Comparison of ENCODE assay signal across 1 cellular context in the genomic region with DNA sequence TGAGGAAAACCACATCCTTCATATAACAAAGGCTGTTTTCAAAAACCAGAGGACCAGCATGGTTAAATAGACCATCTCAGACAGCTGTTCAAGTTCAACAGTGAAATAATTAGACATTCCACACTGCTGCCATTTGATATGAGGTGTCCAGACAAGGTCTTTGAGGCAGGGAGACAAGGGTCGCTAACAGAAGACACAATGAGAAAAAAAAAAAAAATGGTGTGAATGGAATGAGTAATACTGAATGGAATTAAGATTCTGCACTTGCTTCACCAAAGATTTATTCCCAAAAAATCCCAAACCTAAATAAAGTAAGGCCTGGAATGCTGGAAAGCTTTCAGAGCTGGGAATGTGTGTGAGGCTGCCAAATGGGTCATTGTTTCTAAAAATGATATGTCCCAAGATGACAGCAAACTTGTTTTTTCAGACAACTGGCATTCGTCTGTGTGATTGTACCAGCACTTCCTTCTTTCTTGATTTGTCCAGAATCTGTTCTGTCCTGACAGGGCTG.
A peak's percentile ranks its signal among the peaks of the same experiment; 100 is the strongest.
TF ChIP-seq lines count a peak whose summit lies in the region.

No MANE protein-coding gene starts in this region.

TF ChIP-seq in SK-N-SH, 30 proteins besides CTCF, POLR2A, EP300 and RAD21 (continued from another document):
- TF ChIP-seq, protein P1, sequence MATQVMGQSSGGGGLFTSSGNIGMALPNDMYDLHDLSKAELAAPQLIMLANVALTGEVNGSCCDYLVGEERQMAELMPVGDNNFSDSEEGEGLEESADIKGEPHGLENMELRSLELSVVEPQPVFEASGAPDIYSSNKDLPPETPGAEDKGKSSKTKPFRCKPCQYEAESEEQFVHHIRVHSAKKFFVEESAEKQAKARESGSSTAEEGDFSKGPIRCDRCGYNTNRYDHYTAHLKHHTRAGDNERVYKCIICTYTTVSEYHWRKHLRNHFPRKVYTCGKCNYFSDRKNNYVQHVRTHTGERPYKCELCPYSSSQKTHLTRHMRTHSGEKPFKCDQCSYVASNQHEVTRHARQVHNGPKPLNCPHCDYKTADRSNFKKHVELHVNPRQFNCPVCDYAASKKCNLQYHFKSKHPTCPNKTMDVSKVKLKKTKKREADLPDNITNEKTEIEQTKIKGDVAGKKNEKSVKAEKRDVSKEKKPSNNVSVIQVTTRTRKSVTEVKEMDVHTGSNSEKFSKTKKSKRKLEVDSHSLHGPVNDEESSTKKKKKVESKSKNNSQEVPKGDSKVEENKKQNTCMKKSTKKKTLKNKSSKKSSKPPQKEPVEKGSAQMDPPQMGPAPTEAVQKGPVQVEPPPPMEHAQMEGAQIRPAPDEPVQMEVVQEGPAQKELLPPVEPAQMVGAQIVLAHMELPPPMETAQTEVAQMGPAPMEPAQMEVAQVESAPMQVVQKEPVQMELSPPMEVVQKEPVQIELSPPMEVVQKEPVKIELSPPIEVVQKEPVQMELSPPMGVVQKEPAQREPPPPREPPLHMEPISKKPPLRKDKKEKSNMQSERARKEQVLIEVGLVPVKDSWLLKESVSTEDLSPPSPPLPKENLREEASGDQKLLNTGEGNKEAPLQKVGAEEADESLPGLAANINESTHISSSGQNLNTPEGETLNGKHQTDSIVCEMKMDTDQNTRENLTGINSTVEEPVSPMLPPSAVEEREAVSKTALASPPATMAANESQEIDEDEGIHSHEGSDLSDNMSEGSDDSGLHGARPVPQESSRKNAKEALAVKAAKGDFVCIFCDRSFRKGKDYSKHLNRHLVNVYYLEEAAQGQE (IDR thresholded peaks at IDR 0.05; ENCODE audit: low read depth, low read length) = 0 out of 2 replicates have a peak, but pooled peaks have one; percentile 36
- TF ChIP-seq FOXJ3 (CRISPR knock-in tag; IDR thresholded peaks at IDR 0.05) (no peak), EZH2phosphoT487 (IDR thresholded peaks at IDR 0.05; ENCODE audit: borderline replicate concordance, low read depth) (no peak), YY1 (IDR thresholded peaks at IDR 0.05; ENCODE audit: low read depth) (no peak), SIN3A (IDR thresholded peaks at IDR 0.05; ENCODE audit: borderline replicate concordance, low read depth, low read length) (no peak), POLR2AphosphoS5 (IDR thresholded peaks at IDR 0.05; ENCODE audit: low read depth, low read length) (peak; percentile 25; the same call in 1 of the 2 replicates), NFIC (IDR thresholded peaks at IDR 0.05; ENCODE audit: borderline replicate concordance) (peak; percentile 48), CHD2 (IDR thresholded peaks at IDR 0.05; ENCODE audit: low read length, partially characterized antibody) (no peak), RXRA (IDR thresholded peaks at IDR 0.05; ENCODE audit: borderline replicate concordance, low read depth) (peak; percentile 44; the same call in 1 of the 2 replicates), MEF2A (IDR thresholded peaks at IDR 0.05; ENCODE audit: borderline replicate concordance, low read depth) (peak; percentile 61), TEAD4 (IDR thresholded peaks at IDR 0.05; ENCODE audit: borderline replicate concordance, insufficient read depth) (no peak), JUND (IDR thresholded peaks at IDR 0.05) (no peak), FOSL2 (IDR thresholded peaks at IDR 0.05; ENCODE audit: borderline replicate concordance, low read depth) (no peak; the same call in 1 of the 2 replicates)
- TF ChIP-seq, protein P2, sequence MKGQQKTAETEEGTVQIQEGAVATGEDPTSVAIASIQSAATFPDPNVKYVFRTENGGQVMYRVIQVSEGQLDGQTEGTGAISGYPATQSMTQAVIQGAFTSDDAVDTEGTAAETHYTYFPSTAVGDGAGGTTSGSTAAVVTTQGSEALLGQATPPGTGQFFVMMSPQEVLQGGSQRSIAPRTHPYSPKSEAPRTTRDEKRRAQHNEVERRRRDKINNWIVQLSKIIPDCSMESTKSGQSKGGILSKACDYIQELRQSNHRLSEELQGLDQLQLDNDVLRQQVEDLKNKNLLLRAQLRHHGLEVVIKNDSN (IDR thresholded peaks at IDR 0.05; ENCODE audit: borderline replicate concordance, low read depth) = no peak
